Comparison of ENCODE assay signal across 8 cellular contexts in genomic region chr10:100374137-100374655, GRCh38. TPM values are rescaled to one million over a fixed set of nuclear protein-coding genes. Genes with fewer than 3 reads are reported as not detected.
DNase-seq lines count a peak whose midpoint lies in the region; ATAC-seq and TF ChIP-seq lines count a peak whose summit lies in the region.

No MANE protein-coding gene starts in this region.

- ATAC-seq in GM19023 (IDR thresholded peaks at IDR 0.05; ENCODE audit: unreplicated experiment) = no peak

- TF ChIP-seq POLR2A in prostate gland (IDR thresholded peaks at IDR 0.05) = peak; percentile 2

- H3F3A ChIP-seq in DOHH2 (ENCODE audit: control insufficient read depth, insufficient read depth) = peaks cover 20% of the 10 kb centered on the region

- H3K4me3 ChIP-seq in DOHH2 (ENCODE audit: low read length) (peak overlapping the region; percentile 100), fibroblast of the aortic adventitia (ENCODE audit: low read depth, low read length) (peak overlapping the region; percentile 70), prostate gland (peak overlapping the region; percentile 52 to 55)

- H3K9me2 ChIP-seq in DOHH2 (replicated peaks; ENCODE audit: control insufficient read depth, low read length) = no peaks in the 10 kb centered on the region

- H3K4me1 ChIP-seq in DOHH2 (ENCODE audit: control insufficient read depth, low read length) (peaks cover 84% of the 10 kb centered on the region), prostate gland (replicated peaks) (peaks cover 15% of the 10 kb centered on the region)

- no peaks in the 10 kb centered on the region for H4K20me1 ChIP-seq in DOHH2 (ENCODE audit: control insufficient read depth, insufficient read depth, low read depth, low read length)

- TF ChIP-seq CTCF in DOHH2 (IDR thresholded peaks at IDR 0.05; ENCODE audit: low read depth, low read length, poor library complexity, severe bottlenecking) = no peak
- no peak for TF ChIP-seq CTCF in fibroblast of the aortic adventitia (IDR thresholded peaks at IDR 0.05; ENCODE audit: insufficient read depth, low read length)
- TF ChIP-seq CTCF in prostate gland (IDR thresholded peaks at IDR 0.05) = no peak

- H3K27ac ChIP-seq in DOHH2 (ENCODE audit: low read depth, low read length) (peak overlapping the region; percentile 100), prostate gland (peak overlapping the region; percentile 98 to 99)

- H3K36me3 ChIP-seq in DOHH2 (ENCODE audit: control insufficient read depth, low read length) (peaks cover 37% of the 10 kb centered on the region), prostate gland (no peaks in the 10 kb centered on the region)

- intact Hi-C loops in prostate gland (cut with DNase I) (loop anchor here (5.0 kb wide), 1 partner anchor 538 kb away; the partner anchor contains the start of gene SLF2), posterior vena cava (cut with DNase I) (no loop called here)

- H3K4me2 ChIP-seq in DOHH2 (ENCODE audit: low read length) = peak overlapping the region; percentile 84

- DNase-seq in OCI-M2 (lab: John Stamatoyannopoulos, UW; ENCODE audit: unreplicated experiment) (peak; percentile 83), fibroblast of the aortic adventitia (ENCODE audit: low read depth) (no peak), prostate gland (ENCODE audit: low spot score) (no peak), NCI-H2107 (lab: John Stamatoyannopoulos, UW) (no peak), ecto neural progenitor cell (ENCODE audit: low spot score) (no peak), posterior vena cava (ENCODE audit: low spot score) (no peak)

- H3K27me3 ChIP-seq in DOHH2 (ENCODE audit: control insufficient read depth, low read length) (no peaks in the 10 kb centered on the region; the same call in 1 of the 2 replicates), prostate gland (replicated peaks; ENCODE audit: insufficient read depth) (no peaks in the 10 kb centered on the region)

- WGBS in prostate gland = 12% methylated on average over 4 of the region's 4 CpGs

- H3K9me3 ChIP-seq in DOHH2 (ENCODE audit: control insufficient read depth, insufficient read depth, low read length) (no peaks in the 10 kb centered on the region), prostate gland (no peaks in the 10 kb centered on the region)

- H3K79me2 ChIP-seq in DOHH2 (ENCODE audit: control insufficient read depth, low read length) = peaks cover 62% of the 10 kb centered on the region

RNA-seq across cellular contexts. Expression of gene SCD, which starts 27.2 kb away (rescaled TPM):
- 99.9 and 283 TPM in 2 replicates for total RNA-seq in fibroblast of the aortic adventitia (ENCODE audit: low replicate concordance)
- 100 to 1,000 TPM in 1 of 2 donors, 10 to 100 TPM in 1; 95.5 to 179 TPM for total RNA-seq in prostate gland
- total RNA-seq in posterior vena cava = 10 to 100 TPM in 1 of 2 donors, 1 to 10 TPM in 1; 7.7 to 14.9 TPM

RNA-seq across cellular contexts. Expression of gene PKD2L1, which starts 44.2 kb away (rescaled TPM):
- not detected in 2 replicates for total RNA-seq in fibroblast of the aortic adventitia (ENCODE audit: low replicate concordance)
- under 1 TPM; 0.09 to 0.34 TPM for total RNA-seq in prostate gland
- not detected for total RNA-seq in posterior vena cava
